ENCODE assay signal across 8 cellular contexts in the genomic region with DNA sequence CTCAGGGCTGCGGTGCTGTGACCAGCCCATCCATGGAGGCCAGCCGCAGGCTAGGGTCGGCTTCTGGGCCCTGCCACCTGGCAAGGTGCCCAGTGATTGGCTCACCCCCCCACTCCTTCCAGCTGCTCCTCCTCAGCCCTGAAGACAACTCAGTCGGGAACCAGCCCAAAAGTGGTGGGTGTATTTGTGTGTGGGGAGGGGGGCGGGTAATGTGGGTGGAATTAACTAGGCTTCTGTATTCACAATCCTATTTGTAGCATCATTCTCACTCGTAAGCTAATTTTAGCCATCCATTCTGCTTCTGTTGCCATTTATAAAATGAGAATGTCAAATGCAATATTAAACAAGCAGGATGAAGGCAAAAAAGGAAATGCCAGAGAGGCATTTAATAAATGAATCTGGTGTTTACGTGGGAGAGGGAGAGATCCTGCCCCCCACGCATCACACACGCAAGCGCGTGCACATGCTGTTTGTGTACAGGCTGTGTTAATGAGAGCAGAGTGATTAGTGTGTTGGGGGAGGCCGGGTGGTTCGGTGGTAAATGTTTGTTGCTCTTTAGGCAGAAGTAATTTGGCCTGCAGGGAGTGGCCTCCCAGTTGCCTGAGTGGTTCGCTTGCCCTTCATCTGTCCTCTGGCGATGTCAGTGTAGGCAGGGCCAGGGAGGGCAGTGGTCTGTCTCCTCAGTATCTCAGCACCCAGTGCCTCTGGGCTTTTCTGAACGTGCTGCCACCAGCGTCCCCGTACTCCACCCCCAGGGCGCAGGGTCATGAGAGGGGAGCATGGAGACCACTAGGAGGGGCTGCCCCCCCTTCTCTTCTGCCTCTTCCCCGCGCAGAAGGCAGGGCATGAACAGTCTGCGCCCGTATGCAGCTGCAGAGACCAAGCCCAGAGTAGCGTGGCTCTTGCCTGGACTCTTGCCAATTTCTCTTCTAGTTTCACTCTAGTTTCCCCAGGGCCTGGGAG.
DNase-seq lines count a peak whose midpoint lies in the region; ATAC-seq and TF ChIP-seq lines count a peak whose summit lies in the region.

No MANE protein-coding gene starts in this region.

- intact Hi-C loops in aorta (cut with DNase I): no loop called here

- H3K4me3 ChIP-seq in GM12864 (ENCODE audit: low read depth, low read length) (no peak overlapping the region), endodermal cell (ENCODE audit: low read length) (no peak overlapping the region), aorta (ENCODE audit: low read length in 2 of 2) (no peak overlapping the region)

- H3K4me1 ChIP-seq in endodermal cell (ENCODE audit: control insufficient read depth, insufficient read depth, low read length): peaks cover 10% of the 10 kb centered on the region
- H3K4me1 ChIP-seq in aorta (ENCODE audit: control insufficient read depth in 1 of 2, insufficient read depth in 2 of 2, low read length in 2 of 2): peaks cover 0 to 3% of the 10 kb centered on the region in 2 donors

- H3K36me3 ChIP-seq in endodermal cell (ENCODE audit: control insufficient read depth, insufficient read depth, low read length) (no peaks in the 10 kb centered on the region), aorta (ENCODE audit: control insufficient read depth in 1 of 2, insufficient read depth in 2 of 2, low read length in 1 of 2) (no peaks in the 10 kb centered on the region)

- 85 to 86% methylated on average over 12 to 22 of the region's 24 CpGs for WGBS in endodermal cell (ENCODE audit: insufficient coverage in 1 of 2, insufficient read length in 1 of 2), 2 experiments
- WGBS in aorta, 2 donors: 30 to 35% methylated on average over 24 of the region's 24 CpGs

- H3K27ac ChIP-seq in endodermal cell (ENCODE audit: low read depth, low read length) (peak overlapping the region; percentile 51), aorta (ENCODE audit: low read depth in 1 of 2, low read length in 2 of 2) (no peak overlapping the region)

- H3K36me3 Mint-ChIP-seq in HFFc6 (ENCODE audit: low read depth) (no peaks in the 10 kb centered on the region), WTC11 (no peaks in the 10 kb centered on the region), endodermal cell (ENCODE audit: low read depth) (peaks cover 12% of the 10 kb centered on the region)

- TF ChIP-seq CTCF in GM12864 (IDR thresholded peaks at IDR 0.05; ENCODE audit: low read depth, low read length, missing control alignments) (peak; percentile 8), HFFc6 (IDR thresholded peaks at IDR 0.05) (peak; percentile 15; the same call in 1 of the 2 replicates), WTC11 (IDR thresholded peaks at IDR 0.05) (no peak), endodermal cell (conservative IDR thresholded peaks at IDR 0.05) (no peak)

- H3K4me1 Mint-ChIP-seq in HFFc6 (ENCODE audit: low read depth): peaks cover 40% of the 10 kb centered on the region
- H3K4me1 Mint-ChIP-seq in WTC11: peaks cover 42% of the 10 kb centered on the region
- H3K4me1 Mint-ChIP-seq in endodermal cell: peaks cover 22% of the 10 kb centered on the region

- H3K27me3 ChIP-seq in endodermal cell (ENCODE audit: control insufficient read depth, insufficient read depth, low read length, poor library complexity, severe bottlenecking) (no peaks in the 10 kb centered on the region), aorta (ENCODE audit: control insufficient read depth in 1 of 2, insufficient read depth in 2 of 2, low read length in 1 of 2) (no peaks in the 10 kb centered on the region)

- no peak overlapping the region for H3K9ac ChIP-seq in endodermal cell (ENCODE audit: extremely low read depth, low read length, poor library complexity, severe bottlenecking)

- ATAC-seq in WTC11: peak; percentile 60
- ATAC-seq in aorta (ENCODE audit: low FRiP score): peak; percentile 60
- ATAC-seq in GM19455 (IDR thresholded peaks at IDR 0.05; ENCODE audit: unreplicated experiment): no peak

- POLR2A ChIA-PET in WTC11 (lab: Charles Lee): interaction anchor here (0.6 kb wide), 1 partner anchor 283 kb away, joined by 4 read pairs; no protein-coding TSS in a partner anchor

- DNase-seq in GM12864 (ENCODE audit: low read depth) (no peak), HFFc6 (no peak), NCI-H146 (lab: John Stamatoyannopoulos, UW) (peak; percentile 78), WTC11 (ENCODE audit: low spot score) (no peak), endodermal cell (no peak), myocyte (ENCODE audit: low read depth) (peak; percentile 95), aorta (peak; percentile 73 to 75)

- CTCF ChIA-PET in WTC11 (lab: Charles Lee): interaction anchor here (1.3 to 3.1 kb wide), 2 partner anchors 67 to 362 kb away, joined by 3 to 20 read pairs; no protein-coding TSS in a partner anchor

- H3K4me3 Mint-ChIP-seq in HFFc6: peak overlapping the region; percentile 39; the same call in 1 of the 2 replicates
- H3K4me3 Mint-ChIP-seq in WTC11: no peak overlapping the region
- H3K4me3 Mint-ChIP-seq in endodermal cell: no peak overlapping the region

- H3K9me3 Mint-ChIP-seq in HFFc6 (no peaks in the 10 kb centered on the region), WTC11 (no peaks in the 10 kb centered on the region), endodermal cell (no peaks in the 10 kb centered on the region)

- H3K9me3 ChIP-seq in endodermal cell (ENCODE audit: control insufficient read depth, low read length) (no peaks in the 10 kb centered on the region), aorta (ENCODE audit: control insufficient read depth, low read length) (no peaks in the 10 kb centered on the region)

- H3K27me3 Mint-ChIP-seq in HFFc6 (ENCODE audit: insufficient read depth) (no peaks in the 10 kb centered on the region; the same call in 1 of the 2 replicates), WTC11 (ENCODE audit: low read depth) (no peaks in the 10 kb centered on the region), endodermal cell (ENCODE audit: insufficient read depth) (no peaks in the 10 kb centered on the region)

- peak overlapping the region; percentile 55; the same call in 1 of the 2 replicates for H3K27ac Mint-ChIP-seq in HFFc6
- H3K27ac Mint-ChIP-seq in WTC11: peak overlapping the region; percentile 68
- peak overlapping the region; percentile 10 for H3K27ac Mint-ChIP-seq in endodermal cell

TF ChIP-seq in WTC11, 78 proteins besides CTCF, POLR2A, EP300 and RAD21 (continues in another document):
- no peak for TF ChIP-seq CBFB (CRISPR knock-in tag; IDR thresholded peaks at IDR 0.05; ENCODE audit: low read depth)
- TF ChIP-seq, protein P1, sequence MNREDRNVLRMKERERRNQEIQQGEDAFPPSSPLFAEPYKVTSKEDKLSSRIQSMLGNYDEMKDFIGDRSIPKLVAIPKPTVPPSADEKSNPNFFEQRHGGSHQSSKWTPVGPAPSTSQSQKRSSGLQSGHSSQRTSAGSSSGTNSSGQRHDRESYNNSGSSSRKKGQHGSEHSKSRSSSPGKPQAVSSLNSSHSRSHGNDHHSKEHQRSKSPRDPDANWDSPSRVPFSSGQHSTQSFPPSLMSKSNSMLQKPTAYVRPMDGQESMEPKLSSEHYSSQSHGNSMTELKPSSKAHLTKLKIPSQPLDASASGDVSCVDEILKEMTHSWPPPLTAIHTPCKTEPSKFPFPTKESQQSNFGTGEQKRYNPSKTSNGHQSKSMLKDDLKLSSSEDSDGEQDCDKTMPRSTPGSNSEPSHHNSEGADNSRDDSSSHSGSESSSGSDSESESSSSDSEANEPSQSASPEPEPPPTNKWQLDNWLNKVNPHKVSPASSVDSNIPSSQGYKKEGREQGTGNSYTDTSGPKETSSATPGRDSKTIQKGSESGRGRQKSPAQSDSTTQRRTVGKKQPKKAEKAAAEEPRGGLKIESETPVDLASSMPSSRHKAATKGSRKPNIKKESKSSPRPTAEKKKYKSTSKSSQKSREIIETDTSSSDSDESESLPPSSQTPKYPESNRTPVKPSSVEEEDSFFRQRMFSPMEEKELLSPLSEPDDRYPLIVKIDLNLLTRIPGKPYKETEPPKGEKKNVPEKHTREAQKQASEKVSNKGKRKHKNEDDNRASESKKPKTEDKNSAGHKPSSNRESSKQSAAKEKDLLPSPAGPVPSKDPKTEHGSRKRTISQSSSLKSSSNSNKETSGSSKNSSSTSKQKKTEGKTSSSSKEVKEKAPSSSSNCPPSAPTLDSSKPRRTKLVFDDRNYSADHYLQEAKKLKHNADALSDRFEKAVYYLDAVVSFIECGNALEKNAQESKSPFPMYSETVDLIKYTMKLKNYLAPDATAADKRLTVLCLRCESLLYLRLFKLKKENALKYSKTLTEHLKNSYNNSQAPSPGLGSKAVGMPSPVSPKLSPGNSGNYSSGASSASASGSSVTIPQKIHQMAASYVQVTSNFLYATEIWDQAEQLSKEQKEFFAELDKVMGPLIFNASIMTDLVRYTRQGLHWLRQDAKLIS (CRISPR knock-in tag; IDR thresholded peaks at IDR 0.05; ENCODE audit: borderline replicate concordance): no peak
- no peak for TF ChIP-seq ZNF138 (CRISPR knock-in tag; conservative IDR thresholded peaks at IDR 0.05)
- TF ChIP-seq ZNF317 (CRISPR knock-in tag; IDR thresholded peaks at IDR 0.05; ENCODE audit: borderline replicate concordance, low read depth): no peak
- TF ChIP-seq HMGXB4 (CRISPR knock-in tag; IDR thresholded peaks at IDR 0.05): no peak
- TF ChIP-seq GTF2I (CRISPR knock-in tag; conservative IDR thresholded peaks at IDR 0.05): no peak
- TF ChIP-seq ZNF671 (CRISPR knock-in tag; IDR thresholded peaks at IDR 0.05): no peak
- no peak for TF ChIP-seq OVOL2 (CRISPR knock-in tag; IDR thresholded peaks at IDR 0.05; ENCODE audit: borderline replicate concordance)
- no peak for TF ChIP-seq ATF3 (CRISPR knock-in tag; conservative IDR thresholded peaks at IDR 0.05)
- no peak for TF ChIP-seq KAT7 (CRISPR knock-in tag; IDR thresholded peaks at IDR 0.05; ENCODE audit: borderline replicate concordance)
- TF ChIP-seq CREM (CRISPR knock-in tag; IDR thresholded peaks at IDR 0.05): no peak

Comparison
In these comparisons a context has a peak if more than half of its experiments do, and no peak if none do; other contexts are left out.
1. DNase-seq: peak in NCI-H146 (single experiment), myocyte (single experiment) and aorta (2 of 2); none in GM12864 (single experiment), HFFc6 (single experiment), WTC11 (single experiment) and endodermal cell (single experiment).
2. CTCF ChIP-seq: peak in GM12864 (single experiment) and HFFc6 (single experiment); none in WTC11 (single experiment) and endodermal cell (single experiment).
3. H3K27ac Mint-ChIP-seq: peak in every context shown above with its lines; median percentile 68 in WTC11; 55 in HFFc6; 10 in endodermal cell.